Comparison of ENCODE assay signal across 1 cellular context in the genomic region with DNA sequence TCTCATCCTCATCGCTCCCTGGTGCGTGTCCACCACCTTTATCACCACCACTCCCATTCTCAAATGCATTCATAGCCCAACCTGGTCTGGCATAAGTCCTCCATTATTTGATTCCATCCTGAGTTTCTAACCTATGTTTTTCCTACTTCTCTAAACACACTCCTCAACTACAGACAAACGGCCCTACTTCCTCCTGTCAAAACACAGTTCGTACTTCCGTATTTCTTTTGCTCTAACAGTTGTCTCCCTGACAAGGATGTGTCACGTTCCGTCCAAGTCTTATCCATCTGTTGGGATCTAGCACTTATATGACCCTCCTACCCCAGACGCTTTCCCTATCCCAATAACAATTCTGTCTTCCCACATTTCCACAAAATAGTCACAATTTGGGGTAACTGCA.
TF ChIP-seq lines count a peak whose summit lies in the region.

No MANE protein-coding gene starts in this region.

TF ChIP-seq in IMR-90, 13 proteins besides CTCF, POLR2A, EP300 and RAD21 (continued from another document):
- TF ChIP-seq, protein P1, sequence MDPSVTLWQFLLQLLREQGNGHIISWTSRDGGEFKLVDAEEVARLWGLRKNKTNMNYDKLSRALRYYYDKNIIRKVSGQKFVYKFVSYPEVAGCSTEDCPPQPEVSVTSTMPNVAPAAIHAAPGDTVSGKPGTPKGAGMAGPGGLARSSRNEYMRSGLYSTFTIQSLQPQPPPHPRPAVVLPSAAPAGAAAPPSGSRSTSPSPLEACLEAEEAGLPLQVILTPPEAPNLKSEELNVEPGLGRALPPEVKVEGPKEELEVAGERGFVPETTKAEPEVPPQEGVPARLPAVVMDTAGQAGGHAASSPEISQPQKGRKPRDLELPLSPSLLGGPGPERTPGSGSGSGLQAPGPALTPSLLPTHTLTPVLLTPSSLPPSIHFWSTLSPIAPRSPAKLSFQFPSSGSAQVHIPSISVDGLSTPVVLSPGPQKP (IDR thresholded peaks at IDR 0.05; ENCODE audit: borderline replicate concordance, low read depth, low read length) = no peak
- no peak for TF ChIP-seq CEBPB (IDR thresholded peaks at IDR 0.05; ENCODE audit: low read depth, low read length)
- no peak for TF ChIP-seq CHD1 (IDR thresholded peaks at IDR 0.05; ENCODE audit: low read depth, low read length)
